1 cellular context compared by ENCODE assay signal in the genomic region with DNA sequence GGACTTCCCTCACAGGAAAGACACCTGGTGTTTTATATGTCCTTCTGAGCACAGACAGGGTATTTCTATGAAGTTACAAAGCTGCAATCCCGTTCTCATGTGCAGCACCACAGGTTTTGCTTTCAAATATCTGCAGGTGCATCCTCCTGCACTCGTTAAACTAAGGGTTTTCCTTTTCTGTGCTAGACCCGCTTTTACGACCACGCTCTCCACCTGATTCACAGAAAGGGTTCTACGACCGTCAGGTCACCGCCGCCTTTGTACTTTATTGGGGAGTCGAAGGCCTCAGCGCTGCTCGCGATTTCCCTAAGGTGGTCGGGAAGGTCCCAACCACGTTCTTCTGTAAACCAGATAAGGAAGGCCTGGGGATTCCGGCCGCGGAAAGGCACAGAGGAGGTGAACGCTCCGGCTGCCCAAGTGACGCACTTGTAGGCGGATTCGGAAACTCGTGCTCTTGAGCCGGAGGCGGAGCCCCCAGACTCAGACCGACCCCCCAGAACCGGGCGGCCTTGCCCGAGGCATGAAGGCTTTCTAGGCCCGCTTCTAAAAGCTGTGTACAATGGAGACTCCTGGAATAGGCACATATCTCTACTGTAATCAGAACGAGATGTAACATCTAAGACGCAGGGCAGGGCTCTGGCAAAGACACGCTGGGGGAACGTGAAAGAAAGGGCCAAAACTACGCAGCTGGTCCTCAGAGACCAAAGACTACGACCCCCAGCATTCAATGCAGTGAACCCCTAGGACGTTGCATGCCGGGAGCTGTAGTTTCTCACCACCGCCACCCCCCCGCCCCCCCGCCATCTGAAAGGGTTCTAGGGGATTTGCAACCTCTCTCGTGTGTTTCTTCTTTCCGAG.
TF ChIP-seq lines count a peak whose summit lies in the region.

No MANE protein-coding gene starts in this region.

TF ChIP-seq in K562, 482 proteins besides CTCF, POLR2A, EP300 and RAD21 (continues in another document):
- TF ChIP-seq, protein P1, sequence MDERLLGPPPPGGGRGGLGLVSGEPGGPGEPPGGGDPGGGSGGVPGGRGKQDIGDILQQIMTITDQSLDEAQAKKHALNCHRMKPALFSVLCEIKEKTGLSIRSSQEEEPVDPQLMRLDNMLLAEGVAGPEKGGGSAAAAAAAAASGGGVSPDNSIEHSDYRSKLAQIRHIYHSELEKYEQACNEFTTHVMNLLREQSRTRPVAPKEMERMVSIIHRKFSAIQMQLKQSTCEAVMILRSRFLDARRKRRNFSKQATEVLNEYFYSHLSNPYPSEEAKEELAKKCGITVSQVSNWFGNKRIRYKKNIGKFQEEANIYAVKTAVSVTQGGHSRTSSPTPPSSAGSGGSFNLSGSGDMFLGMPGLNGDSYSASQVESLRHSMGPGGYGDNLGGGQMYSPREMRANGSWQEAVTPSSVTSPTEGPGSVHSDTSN (CRISPR knock-in tag; IDR thresholded peaks at IDR 0.05; ENCODE audit: low read depth): no peak
- TF ChIP-seq, protein P1 (tag; conservative IDR thresholded peaks at IDR 0.05; ENCODE audit: low read depth): no peak
- TF ChIP-seq RBM39 (optimal IDR thresholded peaks at IDR 0.05; ENCODE audit: low read depth, low read length) (peak; percentile 86), ETV6 (IDR thresholded peaks at IDR 0.05; ENCODE audit: borderline replicate concordance in 1 of 2, low read depth in 2 of 2, low read length in 1 of 2) (no peak), ETV6 (CRISPR knock-in tag; IDR thresholded peaks at IDR 0.05; ENCODE audit: borderline replicate concordance) (no peak), CBFB (CRISPR knock-in tag; IDR thresholded peaks at IDR 0.05) (no peak), ZNF263 (CRISPR knock-in tag; IDR thresholded peaks at IDR 0.05; ENCODE audit: borderline replicate concordance) (no peak), NR2F6 (CRISPR knock-in tag; IDR thresholded peaks at IDR 0.05) (no peak), MAFF (IDR thresholded peaks at IDR 0.05; ENCODE audit: low read length) (no peak), POLR2H (tag; IDR thresholded peaks at IDR 0.05; ENCODE audit: low read depth) (no peak; the same call in 1 of the 2 replicates), NFIC (IDR thresholded peaks at IDR 0.05) (no peak), FOS (IDR thresholded peaks at IDR 0.05; ENCODE audit: extremely low read depth, insufficient read length) (no peak), MTF1 (CRISPR knock-in tag; IDR thresholded peaks at IDR 0.05; ENCODE audit: borderline replicate concordance) (no peak), PYGO2 (tag; IDR thresholded peaks at IDR 0.05) (no peak), JUND (IDR thresholded peaks at IDR 0.05; ENCODE audit: borderline replicate concordance, low read depth, low read length) (no peak), JUND (tag; IDR thresholded peaks at IDR 0.05; ENCODE audit: borderline replicate concordance, low read depth, low read length) (no peak), PTTG1 (tag; IDR thresholded peaks at IDR 0.05; ENCODE audit: low read depth) (no peak), ELF2 (CRISPR knock-in tag; IDR thresholded peaks at IDR 0.05) (no peak), CBFA2T3 (IDR thresholded peaks at IDR 0.05) (no peak), ZNF324 (CRISPR knock-in tag; IDR thresholded peaks at IDR 0.05) (no peak), ZNF431 (CRISPR knock-in tag; IDR thresholded peaks at IDR 0.05) (no peak), KAT8 (IDR thresholded peaks at IDR 0.05; ENCODE audit: low read depth) (no peak), MCM2 (IDR thresholded peaks at IDR 0.05; ENCODE audit: low read depth) (no peak), ZNF184 (CRISPR knock-in tag; IDR thresholded peaks at IDR 0.05) (no peak), CREM (IDR thresholded peaks at IDR 0.05; ENCODE audit: low read depth) (peak; percentile 76), ZNF212 (CRISPR knock-in tag; IDR thresholded peaks at IDR 0.05) (no peak), SLC30A9 (CRISPR knock-in tag; IDR thresholded peaks at IDR 0.05) (no peak), ZNF175 (CRISPR knock-in tag; IDR thresholded peaks at IDR 0.05; ENCODE audit: low read depth) (peak; percentile 89; the same call in 1 of the 2 replicates), MCM3 (IDR thresholded peaks at IDR 0.05) (no peak), ZNF764 (CRISPR knock-in tag; IDR thresholded peaks at IDR 0.05; ENCODE audit: low read depth) (no peak), ESRRB (CRISPR knock-in tag; IDR thresholded peaks at IDR 0.05; ENCODE audit: borderline replicate concordance) (no peak), SNRNP70 (optimal IDR thresholded peaks at IDR 0.05; ENCODE audit: low read depth, low read length) (no peak), ZKSCAN8 (CRISPR knock-in tag; IDR thresholded peaks at IDR 0.05) (no peak), ZNF24 (IDR thresholded peaks at IDR 0.05) (no peak)
- TF ChIP-seq, protein P2, sequence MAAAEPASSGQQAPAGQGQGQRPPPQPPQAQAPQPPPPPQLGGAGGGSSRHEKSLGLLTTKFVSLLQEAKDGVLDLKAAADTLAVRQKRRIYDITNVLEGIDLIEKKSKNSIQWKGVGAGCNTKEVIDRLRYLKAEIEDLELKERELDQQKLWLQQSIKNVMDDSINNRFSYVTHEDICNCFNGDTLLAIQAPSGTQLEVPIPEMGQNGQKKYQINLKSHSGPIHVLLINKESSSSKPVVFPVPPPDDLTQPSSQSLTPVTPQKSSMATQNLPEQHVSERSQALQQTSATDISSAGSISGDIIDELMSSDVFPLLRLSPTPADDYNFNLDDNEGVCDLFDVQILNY (CRISPR knock-in tag; IDR thresholded peaks at IDR 0.05): no peak
- TF ChIP-seq, protein P3, sequence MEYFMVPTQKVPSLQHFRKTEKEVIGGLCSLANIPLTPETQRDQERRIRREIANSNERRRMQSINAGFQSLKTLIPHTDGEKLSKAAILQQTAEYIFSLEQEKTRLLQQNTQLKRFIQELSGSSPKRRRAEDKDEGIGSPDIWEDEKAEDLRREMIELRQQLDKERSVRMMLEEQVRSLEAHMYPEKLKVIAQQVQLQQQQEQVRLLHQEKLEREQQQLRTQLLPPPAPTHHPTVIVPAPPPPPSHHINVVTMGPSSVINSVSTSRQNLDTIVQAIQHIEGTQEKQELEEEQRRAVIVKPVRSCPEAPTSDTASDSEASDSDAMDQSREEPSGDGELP (CRISPR knock-in tag; IDR thresholded peaks at IDR 0.05; ENCODE audit: borderline replicate concordance): peak; percentile 10; the same call in 1 of the 2 replicates
- TF ChIP-seq, protein P4, sequence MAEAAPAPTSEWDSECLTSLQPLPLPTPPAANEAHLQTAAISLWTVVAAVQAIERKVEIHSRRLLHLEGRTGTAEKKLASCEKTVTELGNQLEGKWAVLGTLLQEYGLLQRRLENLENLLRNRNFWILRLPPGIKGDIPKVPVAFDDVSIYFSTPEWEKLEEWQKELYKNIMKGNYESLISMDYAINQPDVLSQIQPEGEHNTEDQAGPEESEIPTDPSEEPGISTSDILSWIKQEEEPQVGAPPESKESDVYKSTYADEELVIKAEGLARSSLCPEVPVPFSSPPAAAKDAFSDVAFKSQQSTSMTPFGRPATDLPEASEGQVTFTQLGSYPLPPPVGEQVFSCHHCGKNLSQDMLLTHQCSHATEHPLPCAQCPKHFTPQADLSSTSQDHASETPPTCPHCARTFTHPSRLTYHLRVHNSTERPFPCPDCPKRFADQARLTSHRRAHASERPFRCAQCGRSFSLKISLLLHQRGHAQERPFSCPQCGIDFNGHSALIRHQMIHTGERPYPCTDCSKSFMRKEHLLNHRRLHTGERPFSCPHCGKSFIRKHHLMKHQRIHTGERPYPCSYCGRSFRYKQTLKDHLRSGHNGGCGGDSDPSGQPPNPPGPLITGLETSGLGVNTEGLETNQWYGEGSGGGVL (CRISPR knock-in tag; IDR thresholded peaks at IDR 0.05): no peak
- TF ChIP-seq, protein P5, sequence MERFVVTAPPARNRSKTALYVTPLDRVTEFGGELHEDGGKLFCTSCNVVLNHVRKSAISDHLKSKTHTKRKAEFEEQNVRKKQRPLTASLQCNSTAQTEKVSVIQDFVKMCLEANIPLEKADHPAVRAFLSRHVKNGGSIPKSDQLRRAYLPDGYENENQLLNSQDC (CRISPR knock-in tag; IDR thresholded peaks at IDR 0.05): no peak
- TF ChIP-seq, protein P6, sequence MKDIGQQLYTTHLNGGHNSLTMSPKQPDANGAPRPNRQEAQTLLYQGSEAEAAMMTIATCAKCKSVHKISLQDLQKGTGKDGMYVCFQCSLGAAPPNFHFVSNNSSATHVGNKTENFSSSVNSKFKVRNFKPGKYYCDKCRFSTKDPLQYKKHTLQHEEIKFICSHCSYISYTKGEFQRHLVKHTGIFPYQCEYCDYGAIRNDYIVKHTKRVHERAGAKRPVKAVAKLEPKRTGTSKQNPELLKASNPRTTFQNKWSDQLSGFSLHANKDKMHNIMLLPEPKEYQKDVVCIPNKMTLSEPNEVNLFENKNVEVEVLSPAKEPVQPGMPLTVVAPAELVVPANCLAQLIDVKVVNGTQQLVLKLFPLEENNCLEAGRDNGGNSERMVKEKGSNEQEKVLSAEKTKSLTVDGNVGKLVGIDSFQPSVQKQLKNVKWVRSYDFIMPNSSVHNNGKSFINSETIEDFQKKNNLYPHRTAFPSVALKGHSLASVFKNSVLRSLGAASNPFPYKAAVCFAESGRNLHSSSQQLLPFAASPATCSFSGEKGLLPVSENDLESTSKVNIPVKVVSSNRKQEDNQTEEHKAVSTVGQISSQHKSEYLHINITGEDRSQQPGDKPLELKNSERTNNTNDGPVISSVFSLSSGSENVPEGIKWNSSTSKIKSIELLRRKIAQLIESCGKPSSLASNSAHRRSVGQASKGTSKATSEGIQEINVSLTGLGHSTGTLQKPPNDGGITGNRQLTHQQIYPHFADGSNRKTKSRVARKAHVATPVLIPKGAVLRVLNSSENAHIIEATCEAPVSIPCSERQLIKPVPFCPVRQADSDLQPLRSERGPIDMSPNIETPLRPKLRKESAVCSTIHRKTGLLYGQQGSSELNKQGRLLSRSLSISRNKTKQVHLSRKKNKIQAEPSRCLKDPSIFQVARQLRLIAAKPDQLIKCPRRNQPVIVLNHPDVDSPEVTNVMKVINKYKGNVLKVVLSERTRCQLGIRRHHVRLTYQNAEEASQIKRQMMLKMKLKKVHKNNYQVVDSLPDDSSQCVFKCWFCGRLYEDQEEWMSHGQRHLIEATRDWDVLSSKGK (CRISPR knock-in tag; IDR thresholded peaks at IDR 0.05): no peak
- TF ChIP-seq, protein P7, sequence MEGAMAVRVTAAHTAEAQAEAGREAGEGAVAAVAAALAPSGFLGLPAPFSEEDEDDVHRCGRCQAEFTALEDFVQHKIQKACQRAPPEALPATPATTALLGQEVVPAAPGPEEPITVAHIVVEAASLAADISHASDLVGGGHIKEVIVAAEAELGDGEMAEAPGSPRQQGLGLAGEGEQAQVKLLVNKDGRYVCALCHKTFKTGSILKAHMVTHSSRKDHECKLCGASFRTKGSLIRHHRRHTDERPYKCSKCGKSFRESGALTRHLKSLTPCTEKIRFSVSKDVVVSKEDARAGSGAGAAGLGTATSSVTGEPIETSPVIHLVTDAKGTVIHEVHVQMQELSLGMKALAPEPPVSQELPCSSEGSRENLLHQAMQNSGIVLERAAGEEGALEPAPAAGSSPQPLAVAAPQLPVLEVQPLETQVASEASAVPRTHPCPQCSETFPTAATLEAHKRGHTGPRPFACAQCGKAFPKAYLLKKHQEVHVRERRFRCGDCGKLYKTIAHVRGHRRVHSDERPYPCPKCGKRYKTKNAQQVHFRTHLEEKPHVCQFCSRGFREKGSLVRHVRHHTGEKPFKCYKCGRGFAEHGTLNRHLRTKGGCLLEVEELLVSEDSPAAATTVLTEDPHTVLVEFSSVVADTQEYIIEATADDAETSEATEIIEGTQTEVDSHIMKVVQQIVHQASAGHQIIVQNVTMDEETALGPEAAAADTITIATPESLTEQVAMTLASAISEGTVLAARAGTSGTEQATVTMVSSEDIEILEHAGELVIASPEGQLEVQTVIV (CRISPR knock-in tag; IDR thresholded peaks at IDR 0.05; ENCODE audit: borderline replicate concordance): no peak
- TF ChIP-seq, protein P8, sequence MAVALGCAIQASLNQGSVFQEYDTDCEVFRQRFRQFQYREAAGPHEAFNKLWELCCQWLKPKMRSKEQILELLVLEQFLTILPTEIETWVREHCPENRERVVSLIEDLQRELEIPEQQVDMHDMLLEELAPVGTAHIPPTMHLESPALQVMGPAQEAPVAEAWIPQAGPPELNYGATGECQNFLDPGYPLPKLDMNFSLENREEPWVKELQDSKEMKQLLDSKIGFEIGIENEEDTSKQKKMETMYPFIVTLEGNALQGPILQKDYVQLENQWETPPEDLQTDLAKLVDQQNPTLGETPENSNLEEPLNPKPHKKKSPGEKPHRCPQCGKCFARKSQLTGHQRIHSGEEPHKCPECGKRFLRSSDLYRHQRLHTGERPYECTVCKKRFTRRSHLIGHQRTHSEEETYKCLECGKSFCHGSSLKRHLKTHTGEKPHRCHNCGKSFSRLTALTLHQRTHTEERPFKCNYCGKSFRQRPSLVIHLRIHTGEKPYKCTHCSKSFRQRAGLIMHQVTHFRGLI (CRISPR knock-in tag; IDR thresholded peaks at IDR 0.05): no peak
- TF ChIP-seq, protein P9, sequence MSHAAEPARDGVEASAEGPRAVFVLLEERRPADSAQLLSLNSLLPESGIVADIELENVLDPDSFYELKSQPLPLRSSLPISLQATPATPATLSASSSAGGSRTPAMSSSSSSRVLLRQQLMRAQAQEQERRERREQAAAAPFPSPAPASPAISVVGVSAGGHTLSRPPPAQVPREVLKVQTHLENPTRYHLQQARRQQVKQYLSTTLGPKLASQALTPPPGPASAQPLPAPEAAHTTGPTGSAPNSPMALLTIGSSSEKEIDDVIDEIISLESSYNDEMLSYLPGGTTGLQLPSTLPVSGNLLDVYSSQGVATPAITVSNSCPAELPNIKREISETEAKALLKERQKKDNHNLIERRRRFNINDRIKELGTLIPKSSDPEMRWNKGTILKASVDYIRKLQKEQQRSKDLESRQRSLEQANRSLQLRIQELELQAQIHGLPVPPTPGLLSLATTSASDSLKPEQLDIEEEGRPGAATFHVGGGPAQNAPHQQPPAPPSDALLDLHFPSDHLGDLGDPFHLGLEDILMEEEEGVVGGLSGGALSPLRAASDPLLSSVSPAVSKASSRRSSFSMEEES (CRISPR knock-in tag; IDR thresholded peaks at IDR 0.05): no peak
- TF ChIP-seq, protein P10, sequence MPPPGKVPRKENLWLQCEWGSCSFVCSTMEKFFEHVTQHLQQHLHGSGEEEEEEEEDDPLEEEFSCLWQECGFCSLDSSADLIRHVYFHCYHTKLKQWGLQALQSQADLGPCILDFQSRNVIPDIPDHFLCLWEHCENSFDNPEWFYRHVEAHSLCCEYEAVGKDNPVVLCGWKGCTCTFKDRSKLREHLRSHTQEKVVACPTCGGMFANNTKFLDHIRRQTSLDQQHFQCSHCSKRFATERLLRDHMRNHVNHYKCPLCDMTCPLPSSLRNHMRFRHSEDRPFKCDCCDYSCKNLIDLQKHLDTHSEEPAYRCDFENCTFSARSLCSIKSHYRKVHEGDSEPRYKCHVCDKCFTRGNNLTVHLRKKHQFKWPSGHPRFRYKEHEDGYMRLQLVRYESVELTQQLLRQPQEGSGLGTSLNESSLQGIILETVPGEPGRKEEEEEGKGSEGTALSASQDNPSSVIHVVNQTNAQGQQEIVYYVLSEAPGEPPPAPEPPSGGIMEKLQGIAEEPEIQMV (tag; conservative IDR thresholded peaks at IDR 0.05; ENCODE audit: low read depth): no peak
